In the genomic region with DNA sequence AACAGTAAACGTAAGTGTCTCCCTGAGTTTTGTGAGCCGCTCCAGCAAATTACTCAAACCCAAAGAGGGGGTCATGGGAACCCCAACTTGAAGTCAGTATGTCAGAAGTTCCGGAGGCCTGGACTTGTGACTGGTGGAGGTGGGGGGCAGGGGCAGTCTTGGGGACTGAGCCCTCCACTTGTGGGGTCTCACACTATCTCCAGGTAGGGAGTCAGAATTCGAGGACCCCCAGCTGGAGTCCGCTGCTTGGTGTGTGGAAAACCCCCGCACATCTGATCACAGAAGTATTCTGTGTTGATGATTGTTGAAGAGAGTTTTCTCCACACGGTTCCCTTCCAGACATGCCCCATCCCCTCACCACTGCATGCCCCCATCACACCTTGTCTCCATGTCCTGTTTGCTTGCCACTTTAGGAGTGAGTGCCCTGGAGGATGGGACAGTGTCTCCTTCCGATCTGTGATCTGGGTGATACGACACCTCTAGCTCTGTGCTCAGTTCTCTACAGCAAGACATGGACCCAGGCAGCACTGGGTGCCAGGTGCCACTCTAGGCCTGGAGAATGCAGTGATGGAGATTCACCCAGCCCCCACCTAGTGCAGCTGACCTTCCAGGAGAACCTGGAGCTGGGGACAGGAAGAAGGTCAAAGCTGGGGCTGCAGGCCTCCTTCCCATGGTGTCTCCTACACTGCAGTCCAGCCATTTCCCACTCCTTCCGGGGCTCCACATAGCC, we compare ENCODE assay signal across 21 cellular contexts.
A peak's percentile ranks its signal among the peaks of the same experiment; 100 is the strongest.
DNase-seq lines count a peak whose midpoint lies in the region; ATAC-seq and TF ChIP-seq lines count a peak whose summit lies in the region.
"Had no signal": no experiment of that assay in that cellular context is flagged by ENCODE, and none has a peak within 500 bp of the region (broad histone marks: within the 10 kb centered on the region; RNA-seq: fewer than 3 reads in every experiment).

No MANE protein-coding gene starts in this region.

- H3K79me1 ChIP-seq in trophoblast cell (ENCODE audit: low read length): no peaks in the 10 kb centered on the region

- H3K9me3 ChIP-seq in RWPE2 (ENCODE audit: severe bottlenecking) (no peaks in the 10 kb centered on the region), esophagus squamous epithelium (no peaks in the 10 kb centered on the region), trophoblast cell (ENCODE audit: insufficient read depth, low read depth, low read length) (peaks cover 3% of the 10 kb centered on the region), A673 (ENCODE audit: low read depth, low read length, poor library complexity, severe bottlenecking) (no peaks in the 10 kb centered on the region)
- H3K9me3 ChIP-seq: MG63 had no signal

- H3K18ac ChIP-seq in trophoblast cell (ENCODE audit: low read length): no peak overlapping the region

- H3K27me3 ChIP-seq in RWPE2 (ENCODE audit: insufficient read depth, poor library complexity, severe bottlenecking) (no peaks in the 10 kb centered on the region), esophagus squamous epithelium (no peaks in the 10 kb centered on the region), trophoblast cell (ENCODE audit: insufficient read depth, low read length) (no peaks in the 10 kb centered on the region), A673 (replicated peaks; ENCODE audit: insufficient read depth, low read depth, low read length, poor library complexity) (no peaks in the 10 kb centered on the region)
- H3K27me3 ChIP-seq: MG63 had no signal

- POLR2A ChIA-PET in A673 (lab: Charles Lee; ENCODE audit: low non-redundant PET): no interaction called here

- no peak overlapping the region for H2AFZ ChIP-seq in trophoblast cell (ENCODE audit: insufficient read depth, low read length, poor library complexity)
- H2AFZ ChIP-seq: PC-9 had no signal

- TF ChIP-seq POLR2A in esophagus squamous epithelium (IDR thresholded peaks at IDR 0.05): no peak

- H2BK12ac ChIP-seq in trophoblast cell (ENCODE audit: low read length): no peak overlapping the region

- no TSS peak for BruUV-seq in A673 (replicated peaks; lab: Mats Ljungman, UMichigan)

- no peak overlapping the region for H4K12ac ChIP-seq in trophoblast cell (ENCODE audit: low read depth, low read length)

- H2BK120ac ChIP-seq in trophoblast cell (ENCODE audit: insufficient read depth, low read length, poor library complexity): no peak overlapping the region

- no peak overlapping the region for H2BK5ac ChIP-seq in trophoblast cell (ENCODE audit: low read depth, low read length, poor library complexity)

- peak overlapping the region; percentile 93 for H3K27ac ChIP-seq in RWPE2 (ENCODE audit: poor library complexity, severe bottlenecking)
- peak overlapping the region in 3 of 4 donors; percentile 92 to 94 (median 93) for H3K27ac ChIP-seq in esophagus squamous epithelium
- no peak overlapping the region for H3K27ac ChIP-seq in trophoblast cell (ENCODE audit: low read depth, low read length)
- no peak overlapping the region for H3K27ac ChIP-seq in A673 (ENCODE audit: low read depth, low read length, poor library complexity, severe bottlenecking)
- H3K27ac ChIP-seq: C4-2B, PC-9 had no signal

- H3K23ac ChIP-seq in trophoblast cell (ENCODE audit: low read length): no peak overlapping the region

- no peak for ATAC-seq in RWPE2 (ENCODE audit: low read depth)
- ATAC-seq in GM19324 (IDR thresholded peaks at IDR 0.05; ENCODE audit: low FRiP score, unreplicated experiment): no peak

- H4K8ac ChIP-seq in trophoblast cell (ENCODE audit: low read depth, low read length): no peak overlapping the region

- DNase-seq in RWPE2 (ENCODE audit: low spot score) (no peak), esophagus squamous epithelium (lab: John Stamatoyannopoulos, UW) (no peak), posterior vena cava (ENCODE audit: low spot score) (peak; percentile 38), trophoblast cell (no peak), NCI-H1930 (lab: John Stamatoyannopoulos, UW) (no peak), A673 (ENCODE audit: low spot score) (no peak)
- DNase-seq: CD8-positive, alpha-beta memory T cell; DND-41; H7; KBM-7; MG63; NCI-H1105 treated with DMSO at 0.1 percent for 48 hours; NCI-H146; NCI-H2029; NCI-H446; NCI-H524 treated with DMSO at 0.1 percent for 48 hours; NCI-H774; PC-9; SHP77 had no signal

- intact Hi-C loops in esophagus squamous epithelium (cut with DNase I) (no loop called here), posterior vena cava (cut with DNase I) (no loop called here), A673 (cut with micrococcal nuclease; ENCODE audit: unreplicated experiment) (no loop called here)

- H3K4me3 ChIP-seq in RWPE2 (ENCODE audit: severe bottlenecking): no peak overlapping the region
- no peak overlapping the region for H3K4me3 ChIP-seq in esophagus squamous epithelium
- no peak overlapping the region for H3K4me3 ChIP-seq in trophoblast cell (ENCODE audit: low read depth, low read length)
- no peak overlapping the region for H3K4me3 ChIP-seq in A673 (ENCODE audit: low read depth, low read length, poor library complexity, severe bottlenecking)
- H3K4me3 ChIP-seq: MG63, PC-9 had no signal

- no peak overlapping the region for H3K4ac ChIP-seq in trophoblast cell (ENCODE audit: low read depth, low read length)

- no peak for TF ChIP-seq CTCF in RWPE2 (IDR thresholded peaks at IDR 0.05; ENCODE audit: poor library complexity, severe bottlenecking)
- no peak for TF ChIP-seq CTCF in esophagus squamous epithelium (IDR thresholded peaks at IDR 0.05)
- no peak for TF ChIP-seq CTCF in A673 (conservative IDR thresholded peaks at IDR 0.05; ENCODE audit: low read depth, low read length)

- no peak overlapping the region for H3K14ac ChIP-seq in trophoblast cell (ENCODE audit: low read length)

- H4K91ac ChIP-seq in trophoblast cell (ENCODE audit: low read depth, low read length): no peak overlapping the region

- no peak overlapping the region for H2AK5ac ChIP-seq in trophoblast cell (ENCODE audit: low read length)

- H3K36me3 ChIP-seq in RWPE2 (ENCODE audit: low read depth) (no peaks in the 10 kb centered on the region), esophagus squamous epithelium (no peaks in the 10 kb centered on the region), trophoblast cell (ENCODE audit: control insufficient read depth in 1 of 2, insufficient read depth in 2 of 2, low read length in 2 of 2) (no peaks in the 10 kb centered on the region), A673 (ENCODE audit: insufficient read depth, low read length, poor library complexity, severe bottlenecking) (no peaks in the 10 kb centered on the region)
- H3K36me3 ChIP-seq: MG63 had no signal

- peaks cover 29% of the 10 kb centered on the region for H3K4me1 ChIP-seq in RWPE2 (ENCODE audit: insufficient read depth, poor library complexity, severe bottlenecking)
- H3K4me1 ChIP-seq in esophagus squamous epithelium: peaks cover 26 to 67% (median 27%) of the 10 kb centered on the region in 3 donors
- H3K4me1 ChIP-seq in trophoblast cell (ENCODE audit: control insufficient read depth in 1 of 2, insufficient read depth in 2 of 2, low read length in 2 of 2): peaks cover 0 to 1% of the 10 kb centered on the region in 2 experiments
- no peaks in the 10 kb centered on the region for H3K4me1 ChIP-seq in A673 (ENCODE audit: insufficient read depth, low read length, poor library complexity, severe bottlenecking)

- no peaks in the 10 kb centered on the region for H3K79me2 ChIP-seq in trophoblast cell (ENCODE audit: control insufficient read depth, insufficient read depth, low read length, poor library complexity)

- 82 to 91% methylated on average over 10 of the region's 10 CpGs for WGBS in esophagus squamous epithelium, 2 donors
- no CpG with 5 or more reads among the region's 10 CpGs for WGBS in trophoblast cell (ENCODE audit: extremely low coverage, insufficient coverage, insufficient read length)

- no peak overlapping the region for H3K4me2 ChIP-seq in trophoblast cell (ENCODE audit: low read length)
- H3K4me2 ChIP-seq: PC-9 had no signal

- CTCF ChIA-PET in A673 (lab: Charles Lee): no interaction called here

- no peak overlapping the region for H3K9ac ChIP-seq in trophoblast cell (ENCODE audit: low read length)

Comparison
In these comparisons a context has a peak if more than half of its experiments do, and no peak if none do; other contexts are left out.
1. H3K27ac ChIP-seq: peak in RWPE2 (single experiment) and esophagus squamous epithelium (3 of 4); none in trophoblast cell (single experiment) and A673 (single experiment).